Comparison of ENCODE assay signal across 8 cellular contexts in genomic region chr9:137045294-137046093, GRCh38. TPM values are rescaled to one million over a fixed set of nuclear protein-coding genes. Genes with fewer than 3 reads are reported as not detected.
DNase-seq lines count a peak whose midpoint lies in the region; ATAC-seq, FAIRE-seq and TF ChIP-seq lines count a peak whose summit lies in the region.

No MANE protein-coding gene starts in this region.

- no peak overlapping the region for H2BK15ac ChIP-seq in H1 (ENCODE audit: low read length)

- 0 out of 2 replicates have a peak overlapping the region, but pooled peaks have one; percentile 17 for H2BK12ac ChIP-seq in H1 (ENCODE audit: low read depth, low read length)

- peak overlapping the region; percentile 34 to 99 for H3K4me2 ChIP-seq in H1 (ENCODE audit: insufficient read depth in 1 of 2, low read depth in 2 of 2, low read length in 2 of 2)

- H4K8ac ChIP-seq in H1 (ENCODE audit: extremely low read depth, insufficient read depth, low read length): peak overlapping the region; percentile 79; the same call in 1 of the 2 replicates

- no peak for FAIRE-seq in H1 (lab: Jason Lieb, UNC)

- DNase-seq in NCI-H146 (lab: John Stamatoyannopoulos, UW) (peak; percentile 44), NCI-H146 treated with DMSO at 0.1 percent for 48 hours (lab: John Stamatoyannopoulos, UW; ENCODE audit: unreplicated experiment) (no peak), Peyer's patch (no peak), H1 (ENCODE audit: low read depth in 1 of 2, low spot score in 2 of 2) (peak in 1 of 2 experiments; percentile 75), Ammon's horn (ENCODE audit: low spot score) (no peak)

- no peak for TF ChIP-seq POLR2A in Peyer's patch (IDR thresholded peaks at IDR 0.05)
- no peak for TF ChIP-seq POLR2A in H1 (IDR thresholded peaks at IDR 0.05; ENCODE audit: control extremely low read depth in 1 of 2, low read depth in 2 of 2, low read length in 2 of 2)

- H3K18ac ChIP-seq in H1 (ENCODE audit: extremely low read depth, low read length): no peak overlapping the region; the same call in 1 of the 2 replicates

- no peak for TF ChIP-seq EP300 in H1 (IDR thresholded peaks at IDR 0.05; ENCODE audit: borderline replicate concordance in 1 of 2, low read depth in 2 of 2, low read length in 2 of 2)

- H3K27ac ChIP-seq in Peyer's patch (peak overlapping the region in 3 of 4 donors; percentile 46 to 62 (median 57)), H1 (ENCODE audit: low read depth, low read length) (no peak overlapping the region), muscle layer of colon (ENCODE audit: low read depth, low read length) (peak overlapping the region; percentile 42)

- no peak overlapping the region for H2BK5ac ChIP-seq in H1 (ENCODE audit: low read depth, low read length)

- no peak overlapping the region for H4K5ac ChIP-seq in H1 (ENCODE audit: insufficient read length, low read depth, low read length)

- H3K36me3 ChIP-seq in Peyer's patch (no peaks in the 10 kb centered on the region), H1 (ENCODE audit: control insufficient read depth in 2 of 4, insufficient read depth in 4 of 4, low read length in 3 of 4) (no peaks in the 10 kb centered on the region), muscle layer of colon (ENCODE audit: insufficient read depth, low read length) (no peaks in the 10 kb centered on the region)

- H3K4me1 ChIP-seq in Peyer's patch (peaks cover 5 to 42% (median 10%) of the 10 kb centered on the region in 4 donors), H1 (replicated peaks in 1 of 4; ENCODE audit: control insufficient read depth in 3 of 4, insufficient read depth in 4 of 4, low read length in 3 of 4) (peaks cover 3 to 14% (median 8%) of the 10 kb centered on the region in 4 experiments; a peak in 6 of 7 replicates), muscle layer of colon (ENCODE audit: insufficient read depth, low read length) (peaks cover 10% of the 10 kb centered on the region)

- H4K20me1 ChIP-seq in H1 (replicated peaks in 1 of 2; ENCODE audit: control insufficient read depth in 1 of 2, insufficient read depth in 2 of 2, low read length in 2 of 2): peaks cover 8 to 26% of the 10 kb centered on the region in 2 experiments

- H3K9ac ChIP-seq in H1 (replicated peaks in 1 of 4; ENCODE audit: extremely low read depth in 1 of 4, low read depth in 3 of 4, low read length in 3 of 4): peak overlapping the region in 1 of 4 experiments; percentile 71; a peak in 4 of 7 replicates
- H3K9ac ChIP-seq in muscle layer of colon (ENCODE audit: low read length): no peak overlapping the region

- no peak overlapping the region for H2AK5ac ChIP-seq in H1 (ENCODE audit: low read depth, low read length)

- H3K14ac ChIP-seq in H1 (ENCODE audit: insufficient read length): no peak overlapping the region

- no peaks in the 10 kb centered on the region for H3K9me3 ChIP-seq in Peyer's patch
- no peaks in the 10 kb centered on the region for H3K9me3 ChIP-seq in H1 (ENCODE audit: insufficient read depth in 2 of 2, low read depth in 1 of 2, low read length in 1 of 2)
- H3K9me3 ChIP-seq in muscle layer of colon (ENCODE audit: low read length): no peaks in the 10 kb centered on the region

- CTCF ChIA-PET in H1 (lab: Charles Lee; ENCODE audit: partially characterized antibody): interaction anchor here (0.8 to 7.6 kb wide), 19 partner anchors 9 to 203 kb away, joined by 3 to 291 read pairs (median 5); partner anchors contain the start of genes AJM1, FUT7, GRIN1 and RNF224

- POLR2A ChIA-PET in H1 (lab: Charles Lee; ENCODE audit: partially characterized antibody): interaction anchor here (1.0 to 2.4 kb wide), 4 partner anchors 14 to 199 kb away, joined by 3 to 5 read pairs (median 4); partner anchors contain the start of genes FUT7 and TUBB4B

- 7% methylated on average over 54 of the region's 97 CpGs; no CpG with 5 or more reads in 1 of the 2 experiments for WGBS in H1 (ENCODE audit: extremely low coverage in 1 of 2, insufficient coverage in 1 of 2, insufficient read length in 1 of 2, insufficient replicate concordance in 2 of 2, low coverage in 1 of 2, low lambda C conversion rate in 2 of 2, missing lambda C conversion rate in 1 of 2), 2 experiments

- H2AFZ ChIP-seq in H1 (ENCODE audit: low read length): no peak overlapping the region

- no peak overlapping the region for H2BK20ac ChIP-seq in H1 (ENCODE audit: low read length)

- no peak overlapping the region for H2BK120ac ChIP-seq in H1 (replicated peaks; ENCODE audit: low read depth, low read length)

- peaks cover 0 to 4% of the 10 kb centered on the region in 2 experiments; a peak in 1 of 4 replicates for H3K79me2 ChIP-seq in H1 (ENCODE audit: control insufficient read depth in 1 of 2, insufficient read depth in 2 of 2, low read length in 2 of 2)

- H3K23me2 ChIP-seq in H1 (ENCODE audit: low read depth, low read length): peaks cover 12% of the 10 kb centered on the region; the same call in 1 of the 2 replicates

- no peak for TF ChIP-seq RAD21 in H1 (IDR thresholded peaks at IDR 0.05 in 1 of 2, conservative IDR thresholded peaks at IDR 0.05 in 1 of 2; ENCODE audit: low read depth in 2 of 2, low read length in 2 of 2)

- H3K4ac ChIP-seq in H1 (replicated peaks; ENCODE audit: insufficient read length, low read depth, low read length): no peak overlapping the region

- H4K91ac ChIP-seq in H1 (replicated peaks; ENCODE audit: insufficient read length, low read length): no peak overlapping the region

- no peak overlapping the region for H3K23ac ChIP-seq in H1 (ENCODE audit: insufficient read length)

- no peak for ATAC-seq in GM21723 (IDR thresholded peaks at IDR 0.05; ENCODE audit: unreplicated experiment)
- ATAC-seq in GM18519 (IDR thresholded peaks at IDR 0.05; ENCODE audit: low FRiP score, unreplicated experiment): no peak

- TF ChIP-seq CTCF in Peyer's patch (IDR thresholded peaks at IDR 0.05): no peak
- no peak for TF ChIP-seq CTCF in H1 (IDR thresholded peaks at IDR 0.05; ENCODE audit: control extremely low read depth in 1 of 3, insufficient read depth in 1 of 3, low read depth in 1 of 3, low read length in 3 of 3)

- H3K27me3 ChIP-seq in Peyer's patch (peaks cover 0 to 23% of the 10 kb centered on the region in 2 donors), H1 (replicated peaks in 1 of 4; ENCODE audit: control insufficient read depth in 3 of 4, extremely low read depth in 1 of 4, insufficient read depth in 3 of 4, low read length in 3 of 4) (peaks cover 17 to 47% (median 34%) of the 10 kb centered on the region in 4 experiments), muscle layer of colon (ENCODE audit: control insufficient read depth in 1 of 2, insufficient read depth in 2 of 2, low read length in 2 of 2) (peaks cover 5 to 32% of the 10 kb centered on the region in 2 donors)

- no peak overlapping the region for H3K56ac ChIP-seq in H1 (replicated peaks; ENCODE audit: insufficient read length, low read depth, low read length)

- H3K79me1 ChIP-seq in H1 (ENCODE audit: low read depth, low read length): peaks cover 9% of the 10 kb centered on the region

- H3K4me3 ChIP-seq in Peyer's patch (peak overlapping the region; percentile 28 to 63 (median 48)), H1 (ENCODE audit: extremely low read depth in 1 of 4, insufficient read depth in 2 of 4, low read depth in 3 of 4, low read length in 4 of 4) (peak overlapping the region; percentile 38 to 62 (median 56)), muscle layer of colon (ENCODE audit: low read depth in 1 of 2, low read length in 2 of 2) (peak overlapping the region; percentile 62 to 74)

RNA-seq across cellular contexts. Expression of gene NPDC1, which starts 0.5 kb away (rescaled TPM):
- total RNA-seq in Peyer's patch: 100 to 1,000 TPM in 2 of 4 donors, 10 to 100 TPM in 2; 54.2 to 106 (median 83.8) TPM
- total RNA-seq in H1 (2021; fragmentation: NEBNext Ultra II Directional; extraction: Animal tissue kit (Norgen Biotek cat#: 25700)): 41.9 and 44.1 TPM in 2 replicates
- polyA plus RNA-seq in H1 (2011; rRNA removed): 26.2 and 43.6 TPM in 2 replicates
- polyA plus RNA-seq in H1 (2011; cell fraction: cytosol; rRNA removed): 27.6 TPM
- polyA plus RNA-seq in H1 (2011; cell fraction: nucleus; rRNA removed): 132 TPM
- polyA plus RNA-seq in H1 (2012, experiment 1 of 2): 25.4 to 45.6 TPM (median 37.8 TPM) in 4 replicates
- 18.6 TPM for polyA plus RNA-seq in H1 (2012, experiment 2 of 2)
- 51.1 TPM for polyA plus RNA-seq in H1 (2013, experiment 1 of 2)
- 54.9 TPM for polyA plus RNA-seq in H1 (2013, experiment 2 of 2)
- polyA minus RNA-seq in H1 (2011; rRNA and poly(A)+ RNA removed): 2.2 and 2.4 TPM in 2 replicates
- polyA minus RNA-seq in H1 (2011; cell fraction: cytosol; rRNA and poly(A)+ RNA removed): 17.6 TPM
- 14.1 TPM for polyA minus RNA-seq in H1 (2011; cell fraction: nucleus; rRNA and poly(A)+ RNA removed)

RNA-seq across cellular contexts. Expression of gene ENTPD2, which starts 8.4 kb away (rescaled TPM):
- total RNA-seq in Peyer's patch: 10 to 100 TPM in 3 of 4 donors, 1 to 10 TPM in 1; 5.0 to 53.8 (median 28.9) TPM
- total RNA-seq in H1 (2021; fragmentation: NEBNext Ultra II Directional; extraction: Animal tissue kit (Norgen Biotek cat#: 25700)): 3.2 and 3.8 TPM in 2 replicates
- 0.65 and 1.9 TPM in 2 replicates for polyA plus RNA-seq in H1 (2011; rRNA removed)
- polyA plus RNA-seq in H1 (2011; cell fraction: cytosol; rRNA removed): 0.69 TPM
- polyA plus RNA-seq in H1 (2011; cell fraction: nucleus; rRNA removed): 5.8 TPM
- polyA plus RNA-seq in H1 (2012, experiment 1 of 2): 1.9 to 3.5 TPM (median 2.7 TPM) in 4 replicates
- 1.9 TPM for polyA plus RNA-seq in H1 (2012, experiment 2 of 2)
- polyA plus RNA-seq in H1 (2013, experiment 1 of 2): 7.9 TPM
- 8.1 TPM for polyA plus RNA-seq in H1 (2013, experiment 2 of 2)
- polyA minus RNA-seq in H1 (2011; rRNA and poly(A)+ RNA removed): 0.29 and 0.76 TPM in 2 replicates
- 0.51 TPM for polyA minus RNA-seq in H1 (2011; cell fraction: cytosol; rRNA and poly(A)+ RNA removed)
- polyA minus RNA-seq in H1 (2011; cell fraction: nucleus; rRNA and poly(A)+ RNA removed): 1.00 TPM

RNA-seq across cellular contexts. Expression of gene FUT7, which starts 13.6 kb away (rescaled TPM):
- total RNA-seq in Peyer's patch: not detected
- total RNA-seq in H1 (2021; fragmentation: NEBNext Ultra II Directional; extraction: Animal tissue kit (Norgen Biotek cat#: 25700)): not detected in 2 replicates
- not detected in 2 replicates for polyA plus RNA-seq in H1 (2011; rRNA removed)
- not detected for polyA plus RNA-seq in H1 (2011; cell fraction: cytosol; rRNA removed)
- not detected for polyA plus RNA-seq in H1 (2011; cell fraction: nucleus; rRNA removed)
- not detected in 4 replicates for polyA plus RNA-seq in H1 (2012, experiment 1 of 2)
- not detected for polyA plus RNA-seq in H1 (2012, experiment 2 of 2)
- polyA plus RNA-seq in H1 (2013, experiment 1 of 2): 0.02 TPM
- not detected for polyA plus RNA-seq in H1 (2013, experiment 2 of 2)
- polyA minus RNA-seq in H1 (2011; rRNA and poly(A)+ RNA removed): not detected in 2 replicates
- polyA minus RNA-seq in H1 (2011; cell fraction: cytosol; rRNA and poly(A)+ RNA removed): not detected
- not detected for polyA minus RNA-seq in H1 (2011; cell fraction: nucleus; rRNA and poly(A)+ RNA removed)

RNA-seq across cellular contexts. Expression of gene ABCA2, which starts 17.5 kb away (rescaled TPM):
- 10 to 100 TPM; 46.4 to 69.0 (median 49.0) TPM for total RNA-seq in Peyer's patch
- 12.5 and 15.2 TPM in 2 replicates for total RNA-seq in H1 (2021; fragmentation: NEBNext Ultra II Directional; extraction: Animal tissue kit (Norgen Biotek cat#: 25700))
- 14.3 and 21.9 TPM in 2 replicates for polyA plus RNA-seq in H1 (2011; rRNA removed)
- 14.6 TPM for polyA plus RNA-seq in H1 (2011; cell fraction: cytosol; rRNA removed)
- 99.2 TPM for polyA plus RNA-seq in H1 (2011; cell fraction: nucleus; rRNA removed)
- polyA plus RNA-seq in H1 (2012, experiment 1 of 2): 8.5 to 19.3 TPM (median 15.7 TPM) in 4 replicates
- 6.9 TPM for polyA plus RNA-seq in H1 (2012, experiment 2 of 2)
- 18.5 TPM for polyA plus RNA-seq in H1 (2013, experiment 1 of 2)
- 14.9 TPM for polyA plus RNA-seq in H1 (2013, experiment 2 of 2)
- 11.5 and 13.8 TPM in 2 replicates for polyA minus RNA-seq in H1 (2011; rRNA and poly(A)+ RNA removed)
- 15.5 TPM for polyA minus RNA-seq in H1 (2011; cell fraction: cytosol; rRNA and poly(A)+ RNA removed)
- 17.1 TPM for polyA minus RNA-seq in H1 (2011; cell fraction: nucleus; rRNA and poly(A)+ RNA removed)

RNA-seq across cellular contexts. Expression of gene SAPCD2, which starts 24.9 kb away (rescaled TPM):
- total RNA-seq in Peyer's patch: 10 to 100 TPM in 1 of 4 donors, 1 to 10 TPM in 3; 5.6 to 12.4 (median 7.9) TPM
- 30.3 and 32.1 TPM in 2 replicates for total RNA-seq in H1 (2021; fragmentation: NEBNext Ultra II Directional; extraction: Animal tissue kit (Norgen Biotek cat#: 25700))
- polyA plus RNA-seq in H1 (2011; rRNA removed): 12.7 and 17.3 TPM in 2 replicates
- 16.3 TPM for polyA plus RNA-seq in H1 (2011; cell fraction: cytosol; rRNA removed)
- 40.0 TPM for polyA plus RNA-seq in H1 (2011; cell fraction: nucleus; rRNA removed)
- polyA plus RNA-seq in H1 (2012, experiment 1 of 2): 13.5 to 18.1 TPM (median 16.6 TPM) in 4 replicates
- polyA plus RNA-seq in H1 (2012, experiment 2 of 2): 15.7 TPM
- polyA plus RNA-seq in H1 (2013, experiment 1 of 2): 32.1 TPM
- polyA plus RNA-seq in H1 (2013, experiment 2 of 2): 29.5 TPM
- 6.3 and 6.7 TPM in 2 replicates for polyA minus RNA-seq in H1 (2011; rRNA and poly(A)+ RNA removed)
- 13.4 TPM for polyA minus RNA-seq in H1 (2011; cell fraction: cytosol; rRNA and poly(A)+ RNA removed)
- 24.1 TPM for polyA minus RNA-seq in H1 (2011; cell fraction: nucleus; rRNA and poly(A)+ RNA removed)
